4 cellular contexts compared by ENCODE assay signal in the genomic region with DNA sequence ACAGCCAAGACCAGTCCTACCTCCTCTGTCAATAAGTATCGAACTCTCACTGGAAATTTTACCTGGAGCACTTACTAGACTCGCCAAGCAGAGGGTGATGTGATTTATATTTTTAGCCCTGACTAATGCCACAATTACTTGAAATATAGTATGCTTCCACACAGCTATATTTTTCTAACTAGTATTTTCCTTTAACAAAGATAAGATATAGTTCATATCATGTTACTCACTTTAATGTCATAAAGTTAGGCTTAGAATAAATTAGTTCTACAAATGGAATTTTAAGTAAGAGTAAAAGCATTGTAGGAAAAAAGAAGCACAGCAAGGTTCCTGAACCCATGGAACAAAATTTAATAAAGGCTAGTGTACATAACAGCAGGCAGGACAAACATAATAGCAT. TPM values are rescaled to one million over a fixed set of nuclear protein-coding genes. Genes with fewer than 3 reads are reported as not detected.
"Had no signal": no experiment of that assay in that cellular context is flagged by ENCODE, and none has a peak within 500 bp of the region (broad histone marks: within the 10 kb centered on the region; RNA-seq: fewer than 3 reads in every experiment).

No MANE protein-coding gene starts in this region.

- DNase-seq: GDM1, GF-D8 had no signal

- ATAC-seq: GM12878 had no signal

- H3K4me3 ChIP-seq: GM12878 had no signal

RNA-seq across cellular contexts. Expression of a gene that starts 16.0 kb away (rescaled TPM):
- total RNA-seq: G401, GM12878 had no signal
- polyA plus RNA-seq: GM12878 had no signal
